ENCODE assay signal across 14 cellular contexts in genomic region chr2:75606851-75607798, GRCh38. TPM values are rescaled to one million over a fixed set of nuclear protein-coding genes. Genes with fewer than 3 reads are reported as not detected.
DNase-seq lines count a peak whose midpoint lies in the region; ATAC-seq and TF ChIP-seq lines count a peak whose summit lies in the region.
"Had no signal": no experiment of that assay in that cellular context is flagged by ENCODE, and none has a peak within 500 bp of the region (broad histone marks: within the 10 kb centered on the region; RNA-seq: fewer than 3 reads in every experiment).

No MANE protein-coding gene starts in this region.

- H3K36me3 Mint-ChIP-seq in progenitor cell of endocrine pancreas (ENCODE audit: insufficient read depth): no peaks in the 10 kb centered on the region
- H3K36me3 Mint-ChIP-seq: activated naive CD8-positive, alpha-beta T cell treated with anti-CD3 and anti-CD28 coated beads, Interleukin-2, amount 10 ng/mL, durations not matched to agents 7 days and 5 days had no signal

- no peaks in the 10 kb centered on the region for H3K79me2 ChIP-seq in PC-3 (ENCODE audit: low read length)

- H3K9ac ChIP-seq in PC-3 (ENCODE audit: low read length): peak overlapping the region; percentile 45

- POLR2A ChIA-PET in PC-3 (lab: Charles Lee; ENCODE audit: unreplicated experiment): interaction anchor here (0.7 to 1.4 kb wide), 2 partner anchors 11 to 47 kb away, joined by 3 to 6 read pairs; partner anchors contain the start of gene EVA1A

- no peak overlapping the region for H3K4me3 Mint-ChIP-seq in progenitor cell of endocrine pancreas (ENCODE audit: low read depth)
- H3K4me3 Mint-ChIP-seq: activated naive CD8-positive, alpha-beta T cell treated with anti-CD3 and anti-CD28 coated beads, Interleukin-2, amount 10 ng/mL, durations not matched to agents 7 days and 5 days; naive B cell; T-helper 1 cell treated with Interleukin-12 subunit alpha and Interleukin-12 subunit beta and Interleukin-4 antibody, amounts not matched to agents 30 μg/mL and 1 μg/mL, for 36 hours had no signal

- H3K4me3 ChIP-seq in PC-3 (ENCODE audit: low read length) (peak overlapping the region; percentile 14; the same call in 1 of the 2 replicates), esophagus muscularis mucosa (no peak overlapping the region)

- H3K27ac ChIP-seq in PC-3 (ENCODE audit: low read length): peak overlapping the region; percentile 93
- H3K27ac ChIP-seq in esophagus muscularis mucosa (replicated peaks in 1 of 4): no peak overlapping the region

- H3K36me3 ChIP-seq in PC-3 (ENCODE audit: low read depth, low read length) (no peaks in the 10 kb centered on the region), esophagus muscularis mucosa (no peaks in the 10 kb centered on the region)

- H3K9me3 Mint-ChIP-seq in progenitor cell of endocrine pancreas (ENCODE audit: low read depth): no peaks in the 10 kb centered on the region
- H3K9me3 Mint-ChIP-seq: activated naive CD8-positive, alpha-beta T cell treated with anti-CD3 and anti-CD28 coated beads, Interleukin-2, amount 10 ng/mL, durations not matched to agents 7 days and 5 days; naive B cell; T-helper 1 cell treated with Interleukin-12 subunit alpha and Interleukin-12 subunit beta and Interleukin-4 antibody, amounts not matched to agents 30 μg/mL and 1 μg/mL, for 36 hours had no signal

- 84% methylated on average over 8 of the region's 10 CpGs for WGBS in esophagus muscularis mucosa

- CTCF ChIA-PET in PC-3 (lab: Charles Lee): interaction anchor here (0.6 to 2.1 kb wide), 8 partner anchors 11 to 201 kb away, joined by 4 to 23 read pairs (median 12); partner anchors contain the start of gene EVA1A

- DNase-seq in GM03348 (ENCODE audit: low spot score) (peak; percentile 69), PC-3 (peak; percentile 50), esophagus muscularis mucosa (ENCODE audit: extremely low spot score) (peak; percentile 88), progenitor cell of endocrine pancreas (ENCODE audit: low spot score, unreplicated experiment) (no peak), DMS153 treated with DMSO at 0.1 percent for 48 hours (lab: John Stamatoyannopoulos, UW; ENCODE audit: unreplicated experiment) (no peak), T-helper 2 cell (no peak)
- no peak for DNase-seq in stimulated activated CD4-positive, alpha-beta T cell treated with anti-CD3 and anti-CD28 coated beads, Interleukin-4, amount 100 ng/mL, for 4 hours
- DNase-seq: activated naive CD8-positive, alpha-beta T cell treated with anti-CD3 and anti-CD28 coated beads, Interleukin-2, amount 10 ng/mL, durations not matched to agents 7 days and 5 days; naive B cell; NCI-H1417 treated with DMSO at 0.1 percent for 48 hours; NK-92 treated with Interleukin-12 subunit alpha and Interleukin-12 subunit beta, amount 100 ng/mL, for 24 hours had no signal

- H3K27me3 ChIP-seq in PC-3 (ENCODE audit: low read length) (no peaks in the 10 kb centered on the region), esophagus muscularis mucosa (peaks cover 0 to 71% (median 9%) of the 10 kb centered on the region in 4 donors)

- H3K4me2 ChIP-seq in PC-3 (ENCODE audit: low read length): peak overlapping the region; percentile 84

- intact Hi-C loops in PC-3 (cut with micrococcal nuclease) (loop anchor here (1.0 to 5.0 kb wide), 5 partner anchors 19 to 125 kb away; no protein-coding TSS in a partner anchor), esophagus muscularis mucosa (cut with DNase I) (loop anchor here (10.0 kb wide), 2 partner anchors 142 to 682 kb away; no protein-coding TSS in a partner anchor)

- no peak for TF ChIP-seq EP300 in esophagus muscularis mucosa (IDR thresholded peaks at IDR 0.05)

- H3K4me1 Mint-ChIP-seq in progenitor cell of endocrine pancreas (ENCODE audit: low read depth): no peaks in the 10 kb centered on the region

- no peaks in the 10 kb centered on the region for H4K20me1 ChIP-seq in PC-3 (ENCODE audit: low read length)

- peaks cover 12% of the 10 kb centered on the region for H3F3A ChIP-seq in PC-3 (ENCODE audit: low read length, unreplicated experiment)

- ATAC-seq in PC-3 (no peak), HG02571 (IDR thresholded peaks at IDR 0.05; ENCODE audit: unreplicated experiment) (no peak)

- H3K9me3 ChIP-seq in PC-3 (ENCODE audit: low read length) (no peaks in the 10 kb centered on the region), esophagus muscularis mucosa (no peaks in the 10 kb centered on the region)

- H3K27ac Mint-ChIP-seq in progenitor cell of endocrine pancreas: peak overlapping the region; percentile 17
- H3K27ac Mint-ChIP-seq: activated naive CD8-positive, alpha-beta T cell treated with anti-CD3 and anti-CD28 coated beads, Interleukin-2, amount 10 ng/mL, durations not matched to agents 7 days and 5 days; T-helper 1 cell treated with Interleukin-12 subunit alpha and Interleukin-12 subunit beta and Interleukin-4 antibody, amounts not matched to agents 30 μg/mL and 1 μg/mL, for 36 hours had no signal

- no peak for TF ChIP-seq POLR2A in esophagus muscularis mucosa (IDR thresholded peaks at IDR 0.05; ENCODE audit: low read depth)

- H3K4me1 ChIP-seq in PC-3 (ENCODE audit: insufficient read depth, low read length) (peaks cover 67% of the 10 kb centered on the region), esophagus muscularis mucosa (peaks cover 0 to 6% (median 4%) of the 10 kb centered on the region in 4 donors)

- H3K9me2 ChIP-seq in PC-3 (replicated peaks; ENCODE audit: low read length): no peaks in the 10 kb centered on the region

- TF ChIP-seq CTCF in PC-3 (conservative IDR thresholded peaks at IDR 0.05; ENCODE audit: low read depth, low read length) (no peak), esophagus muscularis mucosa (IDR thresholded peaks at IDR 0.05) (no peak), progenitor cell of endocrine pancreas (IDR thresholded peaks at IDR 0.05; ENCODE audit: unreplicated experiment) (no peak)

- peak overlapping the region; percentile 33; the same call in 1 of the 2 replicates for H2AFZ ChIP-seq in PC-3 (ENCODE audit: low read length)

- no TSS peak for BruUV-seq in PC-3 (replicated peaks; lab: Mats Ljungman, UMichigan)

- H3K27me3 Mint-ChIP-seq in progenitor cell of endocrine pancreas: peaks cover 31% of the 10 kb centered on the region

RNA-seq across cellular contexts. Expression of gene MRPL19, which starts 39.5 kb away (rescaled TPM):
- total RNA-seq in PC-3 (2014; rRNA removed) (81.1 and 85.9 TPM in 2 replicates), esophagus muscularis mucosa (10 to 100 TPM; 24.5 to 40.5 (median 31.4) TPM), progenitor cell of endocrine pancreas (68.1 and 73.1 TPM in 2 replicates)

RNA-seq across cellular contexts. Expression of gene EVA1A, which starts 46.4 kb away (rescaled TPM):
- total RNA-seq in PC-3 (2014; rRNA removed) (48.9 and 70.8 TPM in 2 replicates), esophagus muscularis mucosa (1 to 10 TPM in 1 of 4 donors, under 1 TPM in 2, not detected in 1; 0.17 to 1.2 (median 0.69) TPM), progenitor cell of endocrine pancreas (10.9 and 11.5 TPM in 2 replicates)
- total RNA-seq: activated CD8-positive, alpha-beta memory T cell treated with anti-CD3 and anti-CD28 coated beads for 36 hours; activated naive CD8-positive, alpha-beta T cell treated with anti-CD3 and anti-CD28 coated beads, Interleukin-2, amount 10 ng/mL, durations not matched to agents 7 days and 5 days had no signal

Comparison
In these comparisons a context has a peak if more than half of its experiments do, and no peak if none do; other contexts are left out.
1. DNase-seq: peak in GM03348 (single experiment), PC-3 (single experiment) and esophagus muscularis mucosa (single experiment); none in progenitor cell of endocrine pancreas (single experiment), stimulated activated CD4-positive, alpha-beta T cell treated with anti-CD3 and anti-CD28 coated beads, Interleukin-4, amount 100 ng/mL, for 4 hours (0 of 2), DMS153 treated with DMSO at 0.1 percent for 48 hours (single experiment) and T-helper 2 cell (0 of 5).